9 cellular contexts compared by ENCODE assay signal in the genomic region with DNA sequence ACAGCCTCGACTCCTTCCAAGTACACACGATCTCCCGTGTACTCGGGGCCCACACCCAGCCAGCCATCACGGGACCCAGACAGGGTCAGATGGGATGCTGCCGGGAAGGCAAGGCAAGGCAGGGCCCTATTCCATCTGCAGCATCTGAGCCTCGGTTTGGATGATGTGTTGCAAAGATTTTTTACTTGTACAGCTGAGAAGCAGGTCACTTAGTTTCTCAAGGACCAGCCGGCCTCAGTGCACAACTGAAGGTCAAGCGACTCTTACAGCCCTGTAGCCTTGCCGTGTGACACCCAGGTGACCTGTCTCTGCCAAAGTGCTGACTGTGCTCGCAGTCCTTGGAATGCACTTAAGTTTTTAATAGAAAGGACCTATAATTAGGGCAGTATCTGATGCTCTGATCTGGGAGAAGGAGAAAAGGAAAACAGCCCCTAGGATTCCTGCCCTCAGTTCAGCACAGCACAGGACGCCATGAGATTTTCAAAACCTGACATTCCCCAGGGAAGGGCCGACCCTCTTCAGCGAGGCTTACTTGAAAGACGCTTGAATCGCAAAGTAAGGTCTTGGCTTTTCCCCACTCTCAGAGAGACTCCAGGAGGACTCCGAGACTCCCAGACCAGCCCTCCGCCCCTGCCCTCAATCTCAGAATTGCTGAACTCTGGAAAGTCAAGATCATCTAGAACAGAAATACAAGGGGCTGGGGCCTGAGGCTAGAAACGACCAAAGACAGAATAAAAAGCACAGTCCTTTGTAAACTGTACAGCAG. TPM values are rescaled to one million over a fixed set of nuclear protein-coding genes. Genes with fewer than 3 reads are reported as not detected.
DNase-seq lines count a peak whose midpoint lies in the region; ATAC-seq and TF ChIP-seq lines count a peak whose summit lies in the region.
"Had no signal": no experiment of that assay in that cellular context is flagged by ENCODE, and none has a peak within 500 bp of the region (broad histone marks: within the 10 kb centered on the region; RNA-seq: fewer than 3 reads in every experiment).

No MANE protein-coding gene starts in this region.

- CTCF ChIA-PET in AG04450 (lab: Charles Lee), result interaction anchor here (0.6 to 2.0 kb wide), 3 partner anchors 17 to 364 kb away, joined by 3 to 8 read pairs (median 4); no protein-coding TSS in a partner anchor

- H3K27me3 ChIP-seq in AG04450 (ENCODE audit: control insufficient read depth, insufficient read depth, low read length), result no peaks in the 10 kb centered on the region
- H3K27me3 ChIP-seq in effector memory CD4-positive, alpha-beta T cell (replicated peaks; ENCODE audit: control insufficient read depth, insufficient read depth, low read length, poor library complexity, severe bottlenecking), result no peaks in the 10 kb centered on the region

- peaks cover 15 to 50% (median 45%) of the 10 kb centered on the region in 4 donors for H3K4me1 Mint-ChIP-seq in naive thymus-derived CD8-positive, alpha-beta T cell

- no peaks in the 10 kb centered on the region for H3K9me3 Mint-ChIP-seq in naive thymus-derived CD8-positive, alpha-beta T cell

- H3K27me3 Mint-ChIP-seq in naive thymus-derived CD8-positive, alpha-beta T cell, result no peaks in the 10 kb centered on the region

- DNase-seq in AG04450 (ENCODE audit: low read depth, low spot score), result no peak
- no peak for DNase-seq in effector memory CD4-positive, alpha-beta T cell
- DNase-seq in naive thymus-derived CD8-positive, alpha-beta T cell, result no peak
- DNase-seq in NCI-H187 treated with DMSO at 0.1 percent for 48 hours (lab: John Stamatoyannopoulos, UW), result no peak
- no peak for DNase-seq in NCI-H2107 (lab: John Stamatoyannopoulos, UW)
- DNase-seq in activated CD4-positive, CD25-positive, alpha-beta regulatory T cell (lab: John Stamatoyannopoulos, UW), result no peak

- TF ChIP-seq CTCF in AG04450 (IDR thresholded peaks at IDR 0.05; ENCODE audit: low read depth, low read length), result no peak

- no peaks in the 10 kb centered on the region for H3K36me3 ChIP-seq in KOPT-K1 (ENCODE audit: insufficient read depth, low read length)
- no peaks in the 10 kb centered on the region for H3K36me3 ChIP-seq in effector memory CD4-positive, alpha-beta T cell (ENCODE audit: control insufficient read depth, insufficient read depth, low read length)

- peak overlapping the region; percentile 60 for H3K4me3 ChIP-seq in AG04450 (ENCODE audit: low read depth, low read length)
- H3K4me3 ChIP-seq in effector memory CD4-positive, alpha-beta T cell (ENCODE audit: insufficient read depth, low read depth, low read length, poor library complexity, severe bottlenecking), result peak overlapping the region; percentile 68

- H3K9me3 ChIP-seq in AG04450 (ENCODE audit: control insufficient read depth, insufficient read depth, low read length), result no peaks in the 10 kb centered on the region; the same call in none of the 2 replicates
- no peaks in the 10 kb centered on the region for H3K9me3 ChIP-seq in KOPT-K1 (ENCODE audit: insufficient read depth, low read length, poor library complexity, severe bottlenecking)
- H3K9me3 ChIP-seq in effector memory CD4-positive, alpha-beta T cell (ENCODE audit: control insufficient read depth, low read length), result no peaks in the 10 kb centered on the region

- no peak for ATAC-seq in naive thymus-derived CD8-positive, alpha-beta T cell
- no peak for ATAC-seq in GM19035 (IDR thresholded peaks at IDR 0.05; ENCODE audit: unreplicated experiment)

- H3K36me3 Mint-ChIP-seq in naive thymus-derived CD8-positive, alpha-beta T cell, result no peaks in the 10 kb centered on the region

- H3K27ac Mint-ChIP-seq in naive thymus-derived CD8-positive, alpha-beta T cell, result peak overlapping the region in 8 of 10 donors; percentile 31 to 93 (median 72)

- H3K27ac ChIP-seq in AG04450 (ENCODE audit: low read depth, low read length) (peak overlapping the region; percentile 3), KOPT-K1 (ENCODE audit: low read depth, low read length, poor library complexity, severe bottlenecking) (peak overlapping the region; percentile 56)
- no peak overlapping the region for H3K27ac ChIP-seq in effector memory CD4-positive, alpha-beta T cell (ENCODE audit: insufficient read depth, low read length, poor library complexity, severe bottlenecking)

- H3K4me1 ChIP-seq in effector memory CD4-positive, alpha-beta T cell (ENCODE audit: control insufficient read depth, insufficient read depth, low read length, poor library complexity, severe bottlenecking), result peaks cover 16% of the 10 kb centered on the region

- POLR2A ChIA-PET in AG04450 (lab: Yijun Ruan, JAX), result no interaction called here
- POLR2A ChIA-PET in naive thymus-derived CD8-positive, alpha-beta T cell (lab: Charles Lee), result interaction anchor here (0.6 to 1.6 kb wide), 2 partner anchors 10 to 154 kb away, joined by 3 to 5 read pairs; no protein-coding TSS in a partner anchor

- peak overlapping the region; percentile 75 to 95 (median 88) for H3K4me3 Mint-ChIP-seq in naive thymus-derived CD8-positive, alpha-beta T cell

RNA-seq across cellular contexts. Expression of gene GPR157, which starts 1.3 kb away (rescaled TPM):
- polyA plus RNA-seq in AG04450 (2011; rRNA removed), result 1.1 TPM in 2 replicates
- 2.7 and 4.0 TPM in 2 replicates for polyA minus RNA-seq in AG04450 (2011; rRNA and poly(A)+ RNA removed)
- 1 to 10 TPM; 5.4 to 5.6 TPM for total RNA-seq in naive thymus-derived CD8-positive, alpha-beta T cell
- polyA plus RNA-seq in naive thymus-derived CD8-positive, alpha-beta T cell, result 1 to 10 TPM in 2 of 3 donors, under 1 TPM in 1; 0.56 to 3.1 (median 1.6) TPM

RNA-seq across cellular contexts. Expression of gene SLC2A5, which starts 58.1 kb away (rescaled TPM):
- 0.20 and 0.21 TPM in 2 replicates for polyA plus RNA-seq in AG04450 (2011; rRNA removed)
- 0.70 TPM in 1 of 2 replicates, not detected in the other for polyA minus RNA-seq in AG04450 (2011; rRNA and poly(A)+ RNA removed)
- under 1 TPM; 0.49 to 0.55 TPM for total RNA-seq in naive thymus-derived CD8-positive, alpha-beta T cell
- not detected for polyA plus RNA-seq in naive thymus-derived CD8-positive, alpha-beta T cell
- total RNA-seq: HT1080 had no signal
